In genomic region chr12:21697829-21698630, GRCh38 we compare ENCODE assay signal across 8 cellular contexts. TPM values are rescaled to one million over a fixed set of nuclear protein-coding genes. Genes with fewer than 3 reads are reported as not detected.
DNase-seq lines count a peak whose midpoint lies in the region; ATAC-seq and TF ChIP-seq lines count a peak whose summit lies in the region.

No MANE protein-coding gene starts in this region.

- peak; percentile 87 for TF ChIP-seq RAD21 in neural cell (conservative IDR thresholded peaks at IDR 0.05)

- DNase-seq in NCI-H524 (lab: John Stamatoyannopoulos, UW) (peak; percentile 4 to 17), NCI-H524 treated with DMSO at 0.1 percent for 48 hours (lab: John Stamatoyannopoulos, UW) (no peak), NCI-H2171 treated with DMSO at 0.1 percent for 48 hours (lab: John Stamatoyannopoulos, UW) (peak; percentile 87), dorsolateral prefrontal cortex (no peak)

- no peak overlapping the region for H2AFZ ChIP-seq in neural cell (ENCODE audit: low read depth, low read length)

- no peak overlapping the region for H3K27ac ChIP-seq in dorsolateral prefrontal cortex
- no peak overlapping the region for H3K27ac ChIP-seq in neural cell (ENCODE audit: low read length)

- no peaks in the 10 kb centered on the region for H3F3A ChIP-seq in neural cell (ENCODE audit: insufficient read depth, low read length, poor library complexity, severe bottlenecking)

- no peaks in the 10 kb centered on the region for H3K9me3 ChIP-seq in neural cell (ENCODE audit: low read length)

- no peak for TF ChIP-seq EP300 in neural cell (conservative IDR thresholded peaks at IDR 0.05; ENCODE audit: poor library complexity, severe bottlenecking)

- no peaks in the 10 kb centered on the region for H3K9me2 ChIP-seq in neural cell (ENCODE audit: insufficient read depth, low read length)

- no peaks in the 10 kb centered on the region for H3K27me3 ChIP-seq in dorsolateral prefrontal cortex
- no peaks in the 10 kb centered on the region for H3K27me3 ChIP-seq in neural cell (ENCODE audit: insufficient read depth, low read depth, low read length)

- H3K4me2 ChIP-seq in neural cell (ENCODE audit: low read length) = no peak overlapping the region

- no peaks in the 10 kb centered on the region for H3K79me2 ChIP-seq in neural cell (replicated peaks; ENCODE audit: insufficient read depth, low read length)

- H3K9ac ChIP-seq in neural cell (ENCODE audit: low read length) = no peak overlapping the region

- peak overlapping the region in 48 of 59 donors; percentile 1 to 58 (median 36) for H3K4me3 ChIP-seq in dorsolateral prefrontal cortex
- H3K4me3 ChIP-seq in neural cell (ENCODE audit: low read length) = no peak overlapping the region

- intact Hi-C loops in dorsolateral prefrontal cortex (cut with DNase I) = loop anchor here (5.0 to 10.0 kb wide), 3 partner anchors 317 to 747 kb away; no protein-coding TSS in a partner anchor

- H3K36me3 ChIP-seq in neural cell (ENCODE audit: insufficient read depth, low read length) = no peaks in the 10 kb centered on the region

- ATAC-seq in HG03457 (IDR thresholded peaks at IDR 0.05; ENCODE audit: unreplicated experiment) (no peak), GM21423 (IDR thresholded peaks at IDR 0.05; ENCODE audit: unreplicated experiment) (no peak), HG03025 (IDR thresholded peaks at IDR 0.05; ENCODE audit: low FRiP score, unreplicated experiment) (no peak)

- peak; percentile 68 to 95 (median 80) for TF ChIP-seq CTCF in dorsolateral prefrontal cortex (IDR thresholded peaks at IDR 0.05 in 54 of 56, conservative IDR thresholded peaks at IDR 0.05 in 2 of 56; ENCODE audit: low read depth in 1 of 56, partially characterized antibody in 56 of 56)
- TF ChIP-seq CTCF in neural cell (IDR thresholded peaks at IDR 0.05; ENCODE audit: poor library complexity, severe bottlenecking) = peak; percentile 85

- H4K20me1 ChIP-seq in neural cell (ENCODE audit: insufficient read depth) = no peaks in the 10 kb centered on the region

TF ChIP-seq in neural cell, 6 proteins besides CTCF, POLR2A, EP300 and RAD21:
- no peak for TF ChIP-seq POLR2AphosphoS5 (IDR thresholded peaks at IDR 0.05)
- peak; percentile 95 for TF ChIP-seq SMC3 (conservative IDR thresholded peaks at IDR 0.05; ENCODE audit: poor library complexity)
TF ChIP-seq in neural cell: peak in this region for 1.

RNA-seq across cellular contexts. Expression of gene LDHB, which starts 40.4 kb away (rescaled TPM):
- 1,000 to 10,000 TPM in 1 of 120 experiments, 100 to 1,000 TPM in 119; 411 to 1,004 (median 725) TPM for total RNA-seq in dorsolateral prefrontal cortex
- 907 and 1,039 TPM in 2 replicates for polyA plus RNA-seq in neural cell
- 549 and 644 TPM in 2 replicates for polyA minus RNA-seq in neural cell

Comparison
In these comparisons a context has a peak if more than half of its experiments do, and no peak if none do; other contexts are left out.
1. DNase-seq: peak in NCI-H524 (2 of 2) and NCI-H2171 treated with DMSO at 0.1 percent for 48 hours (single experiment); none in NCI-H524 treated with DMSO at 0.1 percent for 48 hours (single experiment) and dorsolateral prefrontal cortex (0 of 10).